Comparison of ENCODE assay signal across 18 cellular contexts in the genomic region with DNA sequence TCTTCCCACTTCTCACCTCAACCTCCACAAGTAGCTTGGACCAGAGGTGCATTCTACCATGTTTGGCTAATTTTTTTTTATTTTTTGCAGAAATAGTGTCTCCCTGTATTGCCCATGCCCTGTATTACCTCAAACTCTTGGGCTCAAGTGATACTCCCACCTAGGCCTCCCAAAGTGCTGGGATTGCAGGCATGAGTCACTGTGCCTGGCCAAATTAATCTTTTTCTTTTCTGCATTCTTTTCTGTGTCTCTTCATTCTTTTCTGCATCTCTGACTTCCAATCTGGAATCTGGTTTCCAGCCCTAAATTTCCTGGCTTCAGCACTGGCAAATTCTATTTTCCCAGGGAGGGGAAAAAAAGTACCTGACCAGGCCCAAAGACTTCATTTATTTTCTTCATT. TPM values are rescaled to one million over a fixed set of nuclear protein-coding genes. Genes with fewer than 3 reads are reported as not detected.
DNase-seq lines count a peak whose midpoint lies in the region; ATAC-seq and TF ChIP-seq lines count a peak whose summit lies in the region.
"Had no signal": no experiment of that assay in that cellular context is flagged by ENCODE, and none has a peak within 500 bp of the region (broad histone marks: within the 10 kb centered on the region; RNA-seq: fewer than 3 reads in every experiment).

No MANE protein-coding gene starts in this region.

- peaks cover 7% of the 10 kb centered on the region for H3K9me3 Mint-ChIP-seq in MCF 10A (ENCODE audit: unreplicated experiment)

- no peak overlapping the region for H3K4me3 Mint-ChIP-seq in MCF 10A (ENCODE audit: unreplicated experiment)
- H3K4me3 Mint-ChIP-seq: B cell; CD8-positive, alpha-beta T cell; H9 had no signal

- H3K4me1 Mint-ChIP-seq in MCF 10A (ENCODE audit: insufficient read depth, unreplicated experiment): peaks cover 20% of the 10 kb centered on the region
- H3K4me1 Mint-ChIP-seq: B cell had no signal

- no TSS peak for BruUV-seq in MCF 10A (replicated peaks; lab: Mats Ljungman, UMichigan)

- no peaks in the 10 kb centered on the region for H3K4me1 ChIP-seq in breast epithelium
- H3K4me1 ChIP-seq in Peyer's patch: no peaks in the 10 kb centered on the region
- H3K4me1 ChIP-seq: BLaER1 treated with 17β-estradiol and CSF1 and Interleukin-3, amounts not matched to agents 10 nM and 100 nM had no signal

- no peak for ATAC-seq in HG02938 (IDR thresholded peaks at IDR 0.05; ENCODE audit: unreplicated experiment)
- ATAC-seq: CD8-positive, alpha-beta T cell; GM12878 had no signal

- TF ChIP-seq POLR2A in breast epithelium (IDR thresholded peaks at IDR 0.05) (no peak), Peyer's patch (IDR thresholded peaks at IDR 0.05) (no peak)

- POLR2A ChIA-PET in MCF 10A (lab: Yijun Ruan, JAX): no interaction called here
- POLR2A ChIA-PET in GM10248 (lab: Yijun Ruan, JAX): no interaction called here

- H3K4me3 ChIP-seq in breast epithelium: no peak overlapping the region
- no peak overlapping the region for H3K4me3 ChIP-seq in Peyer's patch
- H3K4me3 ChIP-seq: BLaER1 treated with 17β-estradiol and CSF1 and Interleukin-3, amounts not matched to agents 10 nM and 100 nM; GM12878 had no signal

- no peaks in the 10 kb centered on the region for H3K27me3 ChIP-seq in breast epithelium
- no peaks in the 10 kb centered on the region for H3K27me3 ChIP-seq in Peyer's patch
- H3K27me3 ChIP-seq: BLaER1 treated with 17β-estradiol and CSF1 and Interleukin-3, amounts not matched to agents 10 nM and 100 nM had no signal

- TF ChIP-seq CTCF in MCF 10A (IDR thresholded peaks at IDR 0.05; ENCODE audit: unreplicated experiment) (no peak), breast epithelium (IDR thresholded peaks at IDR 0.05) (no peak), Peyer's patch (IDR thresholded peaks at IDR 0.05) (no peak), GM10248 (IDR thresholded peaks at IDR 0.05; ENCODE audit: control extremely low read depth, extremely low read depth, low read depth, missing control alignments) (no peak)

- H3K36me3 Mint-ChIP-seq in MCF 10A (ENCODE audit: insufficient read depth, unreplicated experiment): no peaks in the 10 kb centered on the region
- H3K36me3 Mint-ChIP-seq: CD8-positive, alpha-beta T cell had no signal

- H3K36me3 ChIP-seq in breast epithelium (no peaks in the 10 kb centered on the region), Peyer's patch (no peaks in the 10 kb centered on the region)
- H3K36me3 ChIP-seq: BLaER1 treated with 17β-estradiol and CSF1 and Interleukin-3, amounts not matched to agents 10 nM and 100 nM had no signal

- intact Hi-C loops in MCF 10A (cut with micrococcal nuclease) (no loop called here), breast epithelium (cut with DNase I; ENCODE audit: low total_unique reads) (no loop called here)

- H3K27me3 Mint-ChIP-seq in MCF 10A (ENCODE audit: insufficient read depth, unreplicated experiment): no peaks in the 10 kb centered on the region

- H3K9me3 ChIP-seq in breast epithelium (peaks cover 0 to 16% of the 10 kb centered on the region in 2 donors), Peyer's patch (peaks cover 0 to 4% (median 0%) of the 10 kb centered on the region in 4 donors)

- DNase-seq in MCF 10A (ENCODE audit: unreplicated experiment) (no peak), breast epithelium (ENCODE audit: low spot score in 2 of 2) (no peak), astrocyte of the hippocampus (ENCODE audit: low read depth, low spot score) (peak; percentile 48), kidney glomerular epithelial cell (lab: John Stamatoyannopoulos, UW) (peak; percentile 41), NCI-H2171 treated with DMSO at 0.1 percent for 48 hours (lab: John Stamatoyannopoulos, UW) (no peak), Peyer's patch (no peak), GM10248 (ENCODE audit: extremely low spot score) (no peak)
- DNase-seq: 8988T; Calu3; CD8-positive, alpha-beta T cell; DMS79 treated with DMSO at 0.1 percent for 48 hours; GF-D8; H9; IMR-90 had no signal

- peak overlapping the region; percentile 13 for H3K27ac Mint-ChIP-seq in MCF 10A (ENCODE audit: low read depth, unreplicated experiment)
- H3K27ac Mint-ChIP-seq: B cell; CD8-positive, alpha-beta T cell; H9 had no signal

- no peak overlapping the region for H3K27ac ChIP-seq in breast epithelium
- no peak overlapping the region for H3K27ac ChIP-seq in Peyer's patch
- H3K27ac ChIP-seq: BLaER1 treated with 17β-estradiol and CSF1 and Interleukin-3, amounts not matched to agents 10 nM and 100 nM had no signal

- CTCF ChIA-PET in MCF 10A (lab: Yijun Ruan, JAX) (no interaction called here), GM10248 (lab: Yijun Ruan, JAX) (no interaction called here)

RNA-seq across cellular contexts. Expression of gene TACSTD2, which starts 31.2 kb away (rescaled TPM):
- total RNA-seq in MCF 10A (2022) (10.4 and 14.8 TPM in 2 replicates), breast epithelium (100 to 1,000 TPM in 2 of 3 donors, 1 to 10 TPM in 1; 1.1 to 335 (median 230) TPM), Peyer's patch (under 1 TPM in 2 of 4 donors, not detected in 2; 0.47 to 0.70 TPM)
- total RNA-seq: B cell; CD8-positive, alpha-beta T cell; IMR-90 had no signal

Comparison
In these comparisons a context has a peak if more than half of its experiments do, and no peak if none do; other contexts are left out.
1. DNase-seq: peak in astrocyte of the hippocampus (single experiment) and kidney glomerular epithelial cell (single experiment); none in MCF 10A (single experiment), breast epithelium (0 of 2), NCI-H2171 treated with DMSO at 0.1 percent for 48 hours (single experiment), Peyer's patch (0 of 3) and GM10248 (single experiment).